8 cellular contexts compared by ENCODE assay signal in genomic region chr14:39430762-39431415, GRCh38. TPM values are rescaled to one million over a fixed set of nuclear protein-coding genes. Genes with fewer than 3 reads are reported as not detected.
A peak's percentile ranks its signal among the peaks of the same experiment; 100 is the strongest.
DNase-seq lines count a peak whose midpoint lies in the region; TF ChIP-seq lines count a peak whose summit lies in the region.

No MANE protein-coding gene starts in this region.

- peaks cover 4% of the 10 kb centered on the region for H3K36me3 Mint-ChIP-seq in activated T-helper 1 cell treated with anti-CD3 and anti-CD28 coated beads, Interleukin-12 subunit alpha, Interleukin-12 subunit beta, Interleukin-2, Interleukin-4 antibody, amounts not matched to agents 30 ng/mL and 10 ng/mL and 1 ng/mL, durations not matched to agents 14 hours and 24 hours and 36 hours (ENCODE audit: low read depth)

- no peaks in the 10 kb centered on the region for H3K36me3 ChIP-seq in iPS DF 6.9 (ENCODE audit: control insufficient read depth, insufficient read depth, low read length)
- H3K36me3 ChIP-seq in smooth muscle cell (ENCODE audit: low read depth): no peaks in the 10 kb centered on the region

- WGBS in iPS DF 6.9 (ENCODE audit: insufficient coverage, insufficient read length): 100% methylated on average over 2 of the region's 19 CpGs
- 24% methylated on average over 19 of the region's 19 CpGs for WGBS in smooth muscle cell (ENCODE audit: low lambda C conversion rate)

- peak; percentile 9 for DNase-seq in SHP77 treated with DMSO at 0.1 percent for 48 hours (lab: John Stamatoyannopoulos, UW)
- DNase-seq in SHP77 (lab: John Stamatoyannopoulos, UW): no peak
- DNase-seq in HL-60 (ENCODE audit: low read depth in 1 of 2, low spot score in 1 of 2): peak in 1 of 2 experiments; percentile 45
- DNase-seq in activated T-helper 1 cell treated with anti-CD3 and anti-CD28 coated beads, Interleukin-12 subunit alpha, Interleukin-12 subunit beta, Interleukin-2, Interleukin-4 antibody, amounts not matched to agents 30 ng/mL and 10 ng/mL and 1 ng/mL, durations not matched to agents 14 hours and 24 hours and 36 hours (ENCODE audit: low spot score): no peak
- no peak for DNase-seq in iPS DF 6.9 (ENCODE audit: low read depth, low spot score)
- no peak for DNase-seq in smooth muscle cell (lab: John Stamatoyannopoulos, UW; ENCODE audit: unreplicated experiment)
- DNase-seq in retina: no peak
- DNase-seq in stimulated activated CD4-positive, alpha-beta T cell treated with anti-CD3 and anti-CD28 coated beads, Interleukin-4, amount 100 ng/mL, for 4 hours: no peak

- H4K20me1 ChIP-seq in smooth muscle cell (ENCODE audit: low read depth): peaks cover 56% of the 10 kb centered on the region

- intact Hi-C loops in activated T-helper 1 cell treated with anti-CD3 and anti-CD28 coated beads, Interleukin-12 subunit alpha, Interleukin-12 subunit beta, Interleukin-2, Interleukin-4 antibody, amounts not matched to agents 30 ng/mL and 10 ng/mL and 1 ng/mL, durations not matched to agents 14 hours and 24 hours and 36 hours (cut with micrococcal nuclease): loop anchor here (10.0 kb wide), 1 partner anchor 1366 kb away; no protein-coding TSS in a partner anchor

- H2AFZ ChIP-seq in smooth muscle cell (ENCODE audit: low read depth): peak overlapping the region; percentile 51

- H3K27ac ChIP-seq in HL-60 (replicated peaks): peak overlapping the region; percentile 76
- H3K27ac ChIP-seq in iPS DF 6.9 (ENCODE audit: low read length): no peak overlapping the region
- H3K27ac ChIP-seq in smooth muscle cell (ENCODE audit: low read depth): peak overlapping the region; percentile 100

- H3K4me3 ChIP-seq in HL-60 (replicated peaks; ENCODE audit: insufficient read depth, low read length): peak overlapping the region; percentile 96
- H3K4me3 ChIP-seq in iPS DF 6.9 (ENCODE audit: low read length): peak overlapping the region; percentile 84; the same call in 1 of the 2 replicates
- peak overlapping the region; percentile 91 for H3K4me3 ChIP-seq in smooth muscle cell

- TF ChIP-seq CTCF in HL-60 (IDR thresholded peaks at IDR 0.05; ENCODE audit: insufficient read depth, low read length) (no peak), smooth muscle cell (IDR thresholded peaks at IDR 0.05; ENCODE audit: borderline replicate concordance, insufficient read depth, poor library complexity, severe bottlenecking) (no peak)

- H3K4me1 Mint-ChIP-seq in activated T-helper 1 cell treated with anti-CD3 and anti-CD28 coated beads, Interleukin-12 subunit alpha, Interleukin-12 subunit beta, Interleukin-2, Interleukin-4 antibody, amounts not matched to agents 30 ng/mL and 10 ng/mL and 1 ng/mL, durations not matched to agents 14 hours and 24 hours and 36 hours (ENCODE audit: low read depth): peaks cover 52% of the 10 kb centered on the region

- no peaks in the 10 kb centered on the region for H3K27me3 ChIP-seq in HL-60 (ENCODE audit: insufficient read depth, poor library complexity, severe bottlenecking)
- H3K27me3 ChIP-seq in iPS DF 6.9 (ENCODE audit: control insufficient read depth, insufficient read depth, low read length): no peaks in the 10 kb centered on the region
- H3K27me3 ChIP-seq in smooth muscle cell (ENCODE audit: low read depth): no peaks in the 10 kb centered on the region

- H3K9me3 Mint-ChIP-seq in activated T-helper 1 cell treated with anti-CD3 and anti-CD28 coated beads, Interleukin-12 subunit alpha, Interleukin-12 subunit beta, Interleukin-2, Interleukin-4 antibody, amounts not matched to agents 30 ng/mL and 10 ng/mL and 1 ng/mL, durations not matched to agents 14 hours and 24 hours and 36 hours: no peaks in the 10 kb centered on the region

- H3K4me2 ChIP-seq in smooth muscle cell: peak overlapping the region; percentile 97

- H3K4me1 ChIP-seq in iPS DF 6.9 (ENCODE audit: control insufficient read depth, insufficient read depth, low read length): peaks cover 3% of the 10 kb centered on the region
- H3K4me1 ChIP-seq in smooth muscle cell (ENCODE audit: low read depth): peaks cover 26% of the 10 kb centered on the region

- H3F3A ChIP-seq in smooth muscle cell (ENCODE audit: low read depth): no peaks in the 10 kb centered on the region

- H3K27me3 Mint-ChIP-seq in activated T-helper 1 cell treated with anti-CD3 and anti-CD28 coated beads, Interleukin-12 subunit alpha, Interleukin-12 subunit beta, Interleukin-2, Interleukin-4 antibody, amounts not matched to agents 30 ng/mL and 10 ng/mL and 1 ng/mL, durations not matched to agents 14 hours and 24 hours and 36 hours (ENCODE audit: insufficient read depth): no peaks in the 10 kb centered on the region

- H3K9me3 ChIP-seq in iPS DF 6.9 (ENCODE audit: control insufficient read depth, insufficient read depth, low read length) (no peaks in the 10 kb centered on the region), smooth muscle cell (replicated peaks; ENCODE audit: low read depth) (no peaks in the 10 kb centered on the region)

- H3K27ac Mint-ChIP-seq in activated T-helper 1 cell treated with anti-CD3 and anti-CD28 coated beads, Interleukin-12 subunit alpha, Interleukin-12 subunit beta, Interleukin-2, Interleukin-4 antibody, amounts not matched to agents 30 ng/mL and 10 ng/mL and 1 ng/mL, durations not matched to agents 14 hours and 24 hours and 36 hours: peak overlapping the region; percentile 94

- H3K9ac ChIP-seq in smooth muscle cell (ENCODE audit: low read depth): peak overlapping the region; percentile 100

- H3K79me2 ChIP-seq in smooth muscle cell (ENCODE audit: low read depth): peaks cover 57% of the 10 kb centered on the region

- peak overlapping the region; percentile 94 for H3K4me3 Mint-ChIP-seq in activated T-helper 1 cell treated with anti-CD3 and anti-CD28 coated beads, Interleukin-12 subunit alpha, Interleukin-12 subunit beta, Interleukin-2, Interleukin-4 antibody, amounts not matched to agents 30 ng/mL and 10 ng/mL and 1 ng/mL, durations not matched to agents 14 hours and 24 hours and 36 hours

RNA-seq across cellular contexts. Expression of gene FBXO33, which starts 1.3 kb away (rescaled TPM):
- 18.1 and 20.5 TPM in 2 replicates for total RNA-seq in activated T-helper 1 cell treated with anti-CD3 and anti-CD28 coated beads, Interleukin-12 subunit alpha, Interleukin-12 subunit beta, Interleukin-2, Interleukin-4 antibody, amounts not matched to agents 30 ng/mL and 10 ng/mL and 1 ng/mL, durations not matched to agents 14 hours and 24 hours and 36 hours
- total RNA-seq in smooth muscle cell: 15.4 and 20.1 TPM in 2 replicates
- polyA plus RNA-seq in smooth muscle cell: 9.2 and 9.3 TPM in 2 replicates
